Comparison of ENCODE assay signal across 21 cellular contexts in genomic region chr4:74486905-74487304, GRCh38. TPM values are rescaled to one million over a fixed set of nuclear protein-coding genes. Genes with fewer than 3 reads are reported as not detected.
"Had no signal": no experiment of that assay in that cellular context is flagged by ENCODE, and none has a peak within 500 bp of the region (broad histone marks: within the 10 kb centered on the region; RNA-seq: fewer than 3 reads in every experiment).

No MANE protein-coding gene starts in this region.

- ATAC-seq: esophagus mucosa; gastrocnemius medialis; left lobe of liver; natural killer cell; psoas muscle; right cardiac atrium; stimulated activated memory B cell treated with anti-CD40 and anti-IgM and Interleukin-4, amounts not matched to agents 10 μg/mL and 1 μg/mL and 100 μg/mL, for 72 hours had no signal

- H3K27me3 Mint-ChIP-seq: stimulated activated memory B cell treated with anti-CD40 and anti-IgM and Interleukin-4, amounts not matched to agents 10 μg/mL and 1 μg/mL and 100 μg/mL, for 72 hours had no signal

- H3K4me1 Mint-ChIP-seq: memory B cell; natural killer cell; stimulated activated memory B cell treated with anti-CD40 and anti-IgM and Interleukin-4, amounts not matched to agents 10 μg/mL and 1 μg/mL and 100 μg/mL, for 72 hours had no signal

- H3K9me3 Mint-ChIP-seq: memory B cell; natural killer cell; stimulated activated memory B cell treated with anti-CD40 and anti-IgM and Interleukin-4, amounts not matched to agents 10 μg/mL and 1 μg/mL and 100 μg/mL, for 72 hours; stimulated activated naive CD8-positive, alpha-beta T cell treated with anti-CD3 and anti-CD28 coated beads, Interleukin-15, Interleukin-2, amounts not matched to agents 100 ng/mL and 50 ng/mL, for 24 hours had no signal

- H3K27ac Mint-ChIP-seq: memory B cell; natural killer cell; stimulated activated memory B cell treated with anti-CD40 and anti-IgM and Interleukin-4, amounts not matched to agents 10 μg/mL and 1 μg/mL and 100 μg/mL, for 72 hours; stimulated activated naive CD8-positive, alpha-beta T cell treated with anti-CD3 and anti-CD28 coated beads, Interleukin-15, Interleukin-2, amounts not matched to agents 100 ng/mL and 50 ng/mL, for 24 hours had no signal

- DNase-seq: foreskin fibroblast; gastrocnemius medialis; head of caudate nucleus; kidney; natural killer cell; occipital lobe; ovary; posterior cingulate gyrus; psoas muscle; right cardiac atrium; sigmoid colon; stimulated activated CD4-positive, alpha-beta T cell treated with anti-CD3 and anti-CD28 coated beads, Interleukin-2, amount 100 ng/mL, for 24 hours; stimulated activated CD4-positive, alpha-beta T cell treated with anti-CD3 and anti-CD28 coated beads, Interleukin-4, amount 100 ng/mL, for 24 hours; trophoblast cell had no signal

- H3K36me3 Mint-ChIP-seq: memory B cell; natural killer cell; stimulated activated memory B cell treated with anti-CD40 and anti-IgM and Interleukin-4, amounts not matched to agents 10 μg/mL and 1 μg/mL and 100 μg/mL, for 72 hours had no signal

- H3K4me3 Mint-ChIP-seq: memory B cell; natural killer cell; stimulated activated memory B cell treated with anti-CD40 and anti-IgM and Interleukin-4, amounts not matched to agents 10 μg/mL and 1 μg/mL and 100 μg/mL, for 72 hours; stimulated activated naive CD8-positive, alpha-beta T cell treated with anti-CD3 and anti-CD28 coated beads, Interleukin-15, Interleukin-2, amounts not matched to agents 100 ng/mL and 50 ng/mL, for 24 hours had no signal

RNA-seq across cellular contexts. Expression of gene AREG, which starts 42.0 kb away (rescaled TPM):
- total RNA-seq: liver, occipital lobe, skeletal muscle tissue had no signal
